Comparison of ENCODE assay signal across 1 cellular context in the genomic region with DNA sequence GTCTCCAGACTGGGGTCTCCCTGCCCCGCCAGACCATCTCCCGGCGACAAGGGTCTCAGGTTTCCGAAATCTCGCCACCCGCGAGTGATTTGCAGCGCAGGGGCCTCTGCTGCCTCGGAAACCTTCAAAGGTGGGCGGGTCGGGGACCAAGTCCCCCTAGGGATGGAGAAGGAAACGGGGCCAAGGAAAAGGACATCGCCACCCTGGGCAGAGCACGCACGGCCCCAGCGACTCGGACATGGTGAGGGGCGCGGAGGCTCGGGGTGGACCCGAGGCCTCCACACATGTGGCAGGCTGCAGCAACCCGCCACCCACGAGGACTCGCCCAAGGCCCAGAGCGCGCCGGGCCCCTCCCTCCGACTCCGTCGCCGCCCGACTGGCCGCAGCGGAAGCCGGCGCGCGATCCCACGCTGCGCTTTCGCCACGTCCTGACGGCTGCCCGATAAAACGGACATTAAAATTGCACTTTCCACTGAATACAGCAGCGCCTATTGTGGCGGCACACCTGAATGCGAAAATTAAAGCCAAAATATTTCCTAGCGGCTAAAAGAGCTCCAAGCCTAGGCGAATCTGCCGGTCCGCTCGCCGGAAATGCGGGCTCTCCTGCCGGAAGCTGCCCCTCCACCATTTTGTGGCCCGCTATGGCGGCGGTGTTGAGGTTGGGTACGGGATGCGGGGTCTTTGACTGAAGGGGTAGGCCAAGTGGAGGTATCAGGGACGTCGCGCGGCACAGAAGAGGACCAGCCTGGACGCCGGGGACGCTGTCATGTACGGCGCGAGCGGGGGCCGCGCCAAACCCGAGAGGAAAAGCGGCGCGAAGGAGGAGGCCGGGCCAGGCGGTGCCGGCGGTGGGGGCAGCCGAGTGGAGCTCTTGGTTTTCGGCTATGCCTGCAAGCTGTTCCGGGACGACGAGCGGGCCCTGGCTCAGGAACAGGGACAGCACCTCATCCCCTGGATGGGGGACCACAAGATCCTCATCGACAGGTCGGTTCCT.
TF ChIP-seq lines count a peak whose summit lies in the region.

A gene (plus strand): TSS at position 627 of the 994 bp plus-strand sequence. CDS start 140 bp downstream, at position 767.

TF ChIP-seq in HepG2, 621 proteins besides CTCF, POLR2A, EP300 and RAD21 (continued from another document and continues in another):
- TF ChIP-seq, protein P1, sequence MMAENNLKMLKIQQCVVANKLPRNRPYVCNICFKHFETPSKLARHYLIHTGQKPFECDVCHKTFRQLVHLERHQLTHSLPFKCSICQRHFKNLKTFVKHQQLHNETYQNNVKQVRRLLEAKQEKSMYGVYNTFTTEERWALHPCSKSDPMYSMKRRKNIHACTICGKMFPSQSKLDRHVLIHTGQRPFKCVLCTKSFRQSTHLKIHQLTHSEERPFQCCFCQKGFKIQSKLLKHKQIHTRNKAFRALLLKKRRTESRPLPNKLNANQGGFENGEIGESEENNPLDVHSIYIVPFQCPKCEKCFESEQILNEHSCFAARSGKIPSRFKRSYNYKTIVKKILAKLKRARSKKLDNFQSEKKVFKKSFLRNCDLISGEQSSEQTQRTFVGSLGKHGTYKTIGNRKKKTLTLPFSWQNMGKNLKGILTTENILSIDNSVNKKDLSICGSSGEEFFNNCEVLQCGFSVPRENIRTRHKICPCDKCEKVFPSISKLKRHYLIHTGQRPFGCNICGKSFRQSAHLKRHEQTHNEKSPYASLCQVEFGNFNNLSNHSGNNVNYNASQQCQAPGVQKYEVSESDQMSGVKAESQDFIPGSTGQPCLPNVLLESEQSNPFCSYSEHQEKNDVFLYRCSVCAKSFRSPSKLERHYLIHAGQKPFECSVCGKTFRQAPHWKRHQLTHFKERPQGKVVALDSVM (CRISPR knock-in tag; IDR thresholded peaks at IDR 0.05): 0 out of 2 replicates have a peak, but pooled peaks have one; percentile 47
- no peak; the same call in 1 of the 2 replicates for TF ChIP-seq JDP2 (CRISPR knock-in tag; IDR thresholded peaks at IDR 0.05; ENCODE audit: borderline replicate concordance)
- TF ChIP-seq ZKSCAN1 (IDR thresholded peaks at IDR 0.05; ENCODE audit: low read length): no peak; the same call in 1 of the 2 replicates
- no peak for TF ChIP-seq SIN3A (IDR thresholded peaks at IDR 0.05; ENCODE audit: borderline replicate concordance, low read depth, low read length)
- TF ChIP-seq SYNCRIP (IDR thresholded peaks at IDR 0.05; ENCODE audit: insufficient read depth, low read depth, low read length): no peak
- TF ChIP-seq ZBTB1 (CRISPR knock-in tag; IDR thresholded peaks at IDR 0.05; ENCODE audit: borderline replicate concordance): no peak
- TF ChIP-seq ZNF232 (CRISPR knock-in tag; IDR thresholded peaks at IDR 0.05; ENCODE audit: borderline replicate concordance): 0 out of 2 replicates have a peak, but pooled peaks have one; percentile 44
- no peak for TF ChIP-seq NFE2 (CRISPR knock-in tag; IDR thresholded peaks at IDR 0.05)
- TF ChIP-seq, protein P2, sequence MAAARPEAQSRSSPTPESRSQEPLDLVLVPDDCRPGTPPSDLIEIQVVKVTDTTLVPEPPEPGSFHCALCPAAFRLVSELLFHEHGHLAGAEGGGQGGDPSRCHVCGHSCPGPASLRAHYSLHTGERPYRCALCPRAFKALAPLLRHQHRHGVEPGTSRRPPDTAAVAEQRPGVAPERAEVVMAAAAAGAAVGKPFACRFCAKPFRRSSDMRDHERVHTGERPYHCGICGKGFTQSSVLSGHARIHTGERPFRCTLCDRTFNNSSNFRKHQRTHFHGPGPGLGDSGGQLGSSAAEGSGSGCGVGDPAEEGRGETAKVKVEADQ (CRISPR knock-in tag; IDR thresholded peaks at IDR 0.05; ENCODE audit: borderline replicate concordance): peak; percentile 79; the same call in 1 of the 2 replicates
- peak; percentile 47; the same call in 1 of the 2 replicates for TF ChIP-seq PPARG (CRISPR knock-in tag; conservative IDR thresholded peaks at IDR 0.05)
- no peak for TF ChIP-seq FOXM1 (CRISPR knock-in tag; IDR thresholded peaks at IDR 0.05)
- no peak for TF ChIP-seq TEAD2 (CRISPR knock-in tag; IDR thresholded peaks at IDR 0.05)
- TF ChIP-seq MAF1 (CRISPR knock-in tag; IDR thresholded peaks at IDR 0.05; ENCODE audit: borderline replicate concordance): peak; percentile 84; the same call in 1 of the 2 replicates
- peak; percentile 98 for TF ChIP-seq EHMT2 (IDR thresholded peaks at IDR 0.05; ENCODE audit: borderline replicate concordance, low read depth, low read length)
- TF ChIP-seq THYN1 (CRISPR knock-in tag; IDR thresholded peaks at IDR 0.05; ENCODE audit: borderline replicate concordance, low read depth): no peak
- TF ChIP-seq, protein P3, sequence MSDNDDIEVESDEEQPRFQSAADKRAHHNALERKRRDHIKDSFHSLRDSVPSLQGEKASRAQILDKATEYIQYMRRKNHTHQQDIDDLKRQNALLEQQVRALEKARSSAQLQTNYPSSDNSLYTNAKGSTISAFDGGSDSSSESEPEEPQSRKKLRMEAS (IDR thresholded peaks at IDR 0.05): peak; percentile 94
- TF ChIP-seq NRL (CRISPR knock-in tag; IDR thresholded peaks at IDR 0.05; ENCODE audit: borderline replicate concordance): peak; percentile 67
- TF ChIP-seq KDM1A (CRISPR knock-in tag; IDR thresholded peaks at IDR 0.05): 0 out of 2 replicates have a peak, but pooled peaks have one; percentile 16
- TF ChIP-seq NKX3-1 (CRISPR knock-in tag; IDR thresholded peaks at IDR 0.05): peak; percentile 81
- no peak for TF ChIP-seq SOX13 (IDR thresholded peaks at IDR 0.05)
- TF ChIP-seq SOX13 (CRISPR knock-in tag; conservative IDR thresholded peaks at IDR 0.05 in 1 of 2, IDR thresholded peaks at IDR 0.05 in 1 of 2): no peak; a peak in 1 of 4 replicates
- TF ChIP-seq, protein P4, sequence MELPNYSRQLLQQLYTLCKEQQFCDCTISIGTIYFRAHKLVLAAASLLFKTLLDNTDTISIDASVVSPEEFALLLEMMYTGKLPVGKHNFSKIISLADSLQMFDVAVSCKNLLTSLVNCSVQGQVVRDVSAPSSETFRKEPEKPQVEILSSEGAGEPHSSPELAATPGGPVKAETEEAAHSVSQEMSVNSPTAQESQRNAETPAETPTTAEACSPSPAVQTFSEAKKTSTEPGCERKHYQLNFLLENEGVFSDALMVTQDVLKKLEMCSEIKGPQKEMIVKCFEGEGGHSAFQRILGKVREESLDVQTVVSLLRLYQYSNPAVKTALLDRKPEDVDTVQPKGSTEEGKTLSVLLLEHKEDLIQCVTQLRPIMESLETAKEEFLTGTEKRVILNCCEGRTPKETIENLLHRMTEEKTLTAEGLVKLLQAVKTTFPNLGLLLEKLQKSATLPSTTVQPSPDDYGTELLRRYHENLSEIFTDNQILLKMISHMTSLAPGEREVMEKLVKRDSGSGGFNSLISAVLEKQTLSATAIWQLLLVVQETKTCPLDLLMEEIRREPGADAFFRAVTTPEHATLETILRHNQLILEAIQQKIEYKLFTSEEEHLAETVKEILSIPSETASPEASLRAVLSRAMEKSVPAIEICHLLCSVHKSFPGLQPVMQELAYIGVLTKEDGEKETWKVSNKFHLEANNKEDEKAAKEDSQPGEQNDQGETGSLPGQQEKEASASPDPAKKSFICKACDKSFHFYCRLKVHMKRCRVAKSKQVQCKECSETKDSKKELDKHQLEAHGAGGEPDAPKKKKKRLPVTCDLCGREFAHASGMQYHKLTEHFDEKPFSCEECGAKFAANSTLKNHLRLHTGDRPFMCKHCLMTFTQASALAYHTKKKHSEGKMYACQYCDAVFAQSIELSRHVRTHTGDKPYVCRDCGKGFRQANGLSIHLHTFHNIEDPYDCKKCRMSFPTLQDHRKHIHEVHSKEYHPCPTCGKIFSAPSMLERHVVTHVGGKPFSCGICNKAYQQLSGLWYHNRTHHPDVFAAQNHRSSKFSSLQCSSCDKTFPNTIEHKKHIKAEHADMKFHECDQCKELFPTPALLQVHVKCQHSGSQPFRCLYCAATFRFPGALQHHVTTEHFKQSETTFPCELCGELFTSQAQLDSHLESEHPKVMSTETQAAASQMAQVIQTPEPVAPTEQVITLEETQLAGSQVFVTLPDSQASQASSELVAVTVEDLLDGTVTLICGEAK (IDR thresholded peaks at IDR 0.05): peak; percentile 92
- TF ChIP-seq, protein P4 (CRISPR knock-in tag; IDR thresholded peaks at IDR 0.05): peak; percentile 76; the same call in 1 of the 2 replicates
- TF ChIP-seq ZNF781 (CRISPR knock-in tag; IDR thresholded peaks at IDR 0.05; ENCODE audit: borderline replicate concordance, not compliant biosample characterization): no peak
- no peak for TF ChIP-seq ZNF569 (CRISPR knock-in tag; IDR thresholded peaks at IDR 0.05; ENCODE audit: borderline replicate concordance)
- TF ChIP-seq, protein P5, sequence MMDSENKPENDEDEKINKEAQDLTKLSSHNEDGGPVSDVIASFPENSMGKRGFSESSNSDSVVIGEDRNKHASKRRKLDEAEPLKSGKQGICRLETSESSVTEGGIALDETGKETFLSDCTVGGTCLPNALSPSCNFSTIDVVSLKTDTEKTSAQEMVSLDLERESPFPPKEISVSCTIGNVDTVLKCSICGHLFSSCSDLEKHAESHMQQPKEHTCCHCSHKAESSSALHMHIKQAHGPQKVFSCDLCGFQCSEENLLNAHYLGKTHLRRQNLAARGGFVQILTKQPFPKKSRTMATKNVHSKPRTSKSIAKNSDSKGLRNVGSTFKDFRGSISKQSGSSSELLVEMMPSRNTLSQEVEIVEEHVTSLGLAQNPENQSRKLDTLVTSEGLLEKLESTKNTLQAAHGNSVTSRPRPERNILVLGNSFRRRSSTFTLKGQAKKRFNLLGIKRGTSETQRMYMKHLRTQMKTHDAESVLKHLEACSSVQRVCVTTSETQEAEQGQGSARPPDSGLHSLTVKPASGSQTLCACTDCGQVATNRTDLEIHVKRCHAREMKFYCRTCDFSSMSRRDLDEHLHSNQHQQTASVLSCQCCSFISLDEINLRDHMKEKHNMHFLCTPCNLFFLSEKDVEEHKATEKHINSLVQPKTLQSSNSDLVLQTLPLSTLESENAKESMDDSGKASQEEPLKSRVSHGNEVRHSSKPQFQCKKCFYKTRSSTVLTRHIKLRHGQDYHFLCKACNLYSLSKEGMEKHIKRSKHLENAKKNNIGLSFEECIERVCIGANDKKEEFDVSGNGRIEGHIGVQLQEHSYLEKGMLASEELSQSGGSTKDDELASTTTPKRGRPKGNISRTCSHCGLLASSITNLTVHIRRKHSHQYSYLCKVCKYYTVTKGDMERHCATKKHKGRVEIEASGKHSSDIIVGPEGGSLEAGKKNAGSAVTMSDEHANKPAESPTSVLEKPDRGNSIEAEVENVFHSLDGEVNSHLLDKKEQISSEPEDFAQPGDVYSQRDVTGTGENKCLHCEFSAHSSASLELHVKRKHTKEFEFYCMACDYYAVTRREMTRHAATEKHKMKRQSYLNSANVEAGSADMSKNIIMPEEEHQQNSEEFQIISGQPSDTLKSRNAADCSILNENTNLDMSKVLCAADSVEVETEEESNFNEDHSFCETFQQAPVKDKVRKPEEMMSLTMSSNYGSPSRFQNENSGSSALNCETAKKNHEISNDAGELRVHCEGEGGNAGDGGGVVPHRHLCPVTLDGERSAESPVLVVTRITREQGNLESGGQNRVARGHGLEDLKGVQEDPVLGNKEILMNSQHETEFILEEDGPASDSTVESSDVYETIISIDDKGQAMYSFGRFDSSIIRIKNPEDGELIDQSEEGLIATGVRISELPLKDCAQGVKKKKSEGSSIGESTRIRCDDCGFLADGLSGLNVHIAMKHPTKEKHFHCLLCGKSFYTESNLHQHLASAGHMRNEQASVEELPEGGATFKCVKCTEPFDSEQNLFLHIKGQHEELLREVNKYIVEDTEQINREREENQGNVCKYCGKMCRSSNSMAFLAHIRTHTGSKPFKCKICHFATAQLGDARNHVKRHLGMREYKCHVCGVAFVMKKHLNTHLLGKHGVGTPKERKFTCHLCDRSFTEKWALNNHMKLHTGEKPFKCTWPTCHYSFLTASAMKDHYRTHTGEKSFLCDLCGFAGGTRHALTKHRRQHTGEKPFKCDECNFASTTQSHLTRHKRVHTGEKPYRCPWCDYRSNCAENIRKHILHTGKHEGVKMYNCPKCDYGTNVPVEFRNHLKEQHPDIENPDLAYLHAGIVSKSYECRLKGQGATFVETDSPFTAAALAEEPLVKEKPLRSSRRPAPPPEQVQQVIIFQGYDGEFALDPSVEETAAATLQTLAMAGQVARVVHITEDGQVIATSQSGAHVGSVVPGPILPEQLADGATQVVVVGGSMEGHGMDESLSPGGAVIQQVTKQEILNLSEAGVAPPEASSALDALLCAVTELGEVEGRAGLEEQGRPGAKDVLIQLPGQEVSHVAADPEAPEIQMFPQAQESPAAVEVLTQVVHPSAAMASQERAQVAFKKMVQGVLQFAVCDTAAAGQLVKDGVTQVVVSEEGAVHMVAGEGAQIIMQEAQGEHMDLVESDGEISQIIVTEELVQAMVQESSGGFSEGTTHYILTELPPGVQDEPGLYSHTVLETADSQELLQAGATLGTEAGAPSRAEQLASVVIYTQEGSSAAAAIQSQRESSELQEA (CRISPR knock-in tag; IDR thresholded peaks at IDR 0.05; ENCODE audit: not compliant biosample characterization): peak; percentile 64
- 0 out of 2 replicates have a peak, but pooled peaks have one; percentile 16 for TF ChIP-seq NCOA1 (CRISPR knock-in tag; IDR thresholded peaks at IDR 0.05)
- no peak for TF ChIP-seq ZNF296 (CRISPR knock-in tag; conservative IDR thresholded peaks at IDR 0.05)
- peak; percentile 72 for TF ChIP-seq POLR2AphosphoS5 (IDR thresholded peaks at IDR 0.05; ENCODE audit: low read depth, low read length)
- peak; percentile 63; the same call in 1 of the 2 replicates for TF ChIP-seq MXD4 (CRISPR knock-in tag; IDR thresholded peaks at IDR 0.05)
- peak; percentile 43; the same call in 1 of the 2 replicates for TF ChIP-seq PCBP1 (IDR thresholded peaks at IDR 0.05; ENCODE audit: borderline replicate concordance, low read depth, low read length)
- TF ChIP-seq JARID2 (CRISPR knock-in tag; IDR thresholded peaks at IDR 0.05; ENCODE audit: insufficient replicate concordance): no peak
- no peak for TF ChIP-seq ZBTB21 (CRISPR knock-in tag; IDR thresholded peaks at IDR 0.05)
- no peak for TF ChIP-seq ONECUT2 (CRISPR knock-in tag; IDR thresholded peaks at IDR 0.05)
- peak; percentile 90 for TF ChIP-seq SNAPC2 (CRISPR knock-in tag; IDR thresholded peaks at IDR 0.05)
